In genomic region chr14:103728141-103728540, GRCh38 we compare ENCODE assay signal across 15 cellular contexts. TPM values are rescaled to one million over a fixed set of nuclear protein-coding genes. Genes with fewer than 3 reads are reported as not detected.
DNase-seq lines count a peak whose midpoint lies in the region; ATAC-seq and TF ChIP-seq lines count a peak whose summit lies in the region.
"Had no signal": no experiment of that assay in that cellular context is flagged by ENCODE, and none has a peak within 500 bp of the region (broad histone marks: within the 10 kb centered on the region; RNA-seq: fewer than 3 reads in every experiment).

No MANE protein-coding gene starts in this region.

- TF ChIP-seq CTCF in right atrium auricular region (IDR thresholded peaks at IDR 0.05) = no peak
- TF ChIP-seq CTCF in esophagus squamous epithelium (IDR thresholded peaks at IDR 0.05) = no peak
- no peak for TF ChIP-seq CTCF in prostate gland (IDR thresholded peaks at IDR 0.05)

- WGBS in esophagus squamous epithelium, 2 donors = 80 to 91% methylated on average over 6 to 7 of the region's 19 CpGs
- WGBS in prostate gland = 46% methylated on average over 19 of the region's 19 CpGs

- H3K36me3 ChIP-seq in right atrium auricular region (peaks cover 43% of the 10 kb centered on the region), esophagus squamous epithelium (peaks cover 19 to 80% (median 23%) of the 10 kb centered on the region in 3 donors), prostate gland (no peaks in the 10 kb centered on the region)

- peak; percentile 22 for DNase-seq in left ventricle myocardium superior
- DNase-seq in right atrium auricular region (ENCODE audit: low spot score) = no peak
- no peak for DNase-seq in esophagus squamous epithelium (lab: John Stamatoyannopoulos, UW)
- no peak for DNase-seq in prostate gland (ENCODE audit: low spot score)
- DNase-seq in GM03348 (ENCODE audit: low spot score) = no peak
- DNase-seq in stimulated activated CD4-positive, alpha-beta T cell treated with anti-CD3 and anti-CD28 coated beads, Interleukin-15, amount 100 ng/mL, for 24 hours = no peak
- DNase-seq in NCI-H82 treated with DMSO at 0.1 percent for 48 hours (lab: John Stamatoyannopoulos, UW; ENCODE audit: unreplicated experiment) = no peak
- DNase-seq: CD8-positive, alpha-beta T cell; KBM-7; NCI-H187; NCI-H2227 treated with DMSO at 0.1 percent for 48 hours; NCI-H774; SHP77 treated with DMSO at 0.1 percent for 48 hours had no signal

- H3K9me3 ChIP-seq in right atrium auricular region = no peaks in the 10 kb centered on the region
- no peaks in the 10 kb centered on the region for H3K9me3 ChIP-seq in esophagus squamous epithelium
- H3K9me3 ChIP-seq in prostate gland = no peaks in the 10 kb centered on the region

- H3K27ac ChIP-seq in right atrium auricular region = no peak overlapping the region
- peak overlapping the region in 3 of 4 donors; percentile 37 to 55 (median 53) for H3K27ac ChIP-seq in esophagus squamous epithelium
- H3K27ac ChIP-seq in prostate gland = peak overlapping the region; percentile 88

- ATAC-seq in left ventricle myocardium superior = no peak
- no peak for ATAC-seq in HG02623 (IDR thresholded peaks at IDR 0.05; ENCODE audit: unreplicated experiment)
- ATAC-seq: CD8-positive, alpha-beta T cell; HepG2 had no signal

- TF ChIP-seq POLR2A in esophagus squamous epithelium (IDR thresholded peaks at IDR 0.05) (no peak), prostate gland (IDR thresholded peaks at IDR 0.05) (no peak)

- peaks cover 0 to 41% of the 10 kb centered on the region in 2 donors for H3K4me1 ChIP-seq in right atrium auricular region
- H3K4me1 ChIP-seq in esophagus squamous epithelium = peaks cover 38 to 95% (median 50%) of the 10 kb centered on the region in 3 donors
- peaks cover 48% of the 10 kb centered on the region for H3K4me1 ChIP-seq in prostate gland (replicated peaks)

- intact Hi-C loops in left ventricle myocardium superior (cut with micrococcal nuclease) (no loop called here), esophagus squamous epithelium (cut with DNase I) (no loop called here), prostate gland (cut with DNase I) (no loop called here)

- H3K27me3 ChIP-seq in right atrium auricular region = no peaks in the 10 kb centered on the region
- H3K27me3 ChIP-seq in esophagus squamous epithelium = no peaks in the 10 kb centered on the region
- no peaks in the 10 kb centered on the region for H3K27me3 ChIP-seq in prostate gland (replicated peaks; ENCODE audit: insufficient read depth)

- H3K4me3 ChIP-seq in right atrium auricular region (no peak overlapping the region), esophagus squamous epithelium (no peak overlapping the region), prostate gland (no peak overlapping the region)

RNA-seq across cellular contexts. Expression of gene ZFYVE21, which starts 12.5 kb away (rescaled TPM):
- total RNA-seq in left ventricle myocardium superior (53.1 TPM), right atrium auricular region (10 to 100 TPM; 43.7 to 71.6 TPM), esophagus squamous epithelium (100 to 1,000 TPM in 2 of 4 donors, 10 to 100 TPM in 2; 69.5 to 134 (median 89.3) TPM), prostate gland (100 to 1,000 TPM; 162 to 215 TPM)

RNA-seq across cellular contexts. Expression of gene XRCC3, which starts 12.9 kb away (rescaled TPM):
- total RNA-seq in left ventricle myocardium superior (2.7 TPM), right atrium auricular region (1 to 10 TPM; 2.1 to 3.6 TPM), esophagus squamous epithelium (10 to 100 TPM; 10.9 to 17.8 (median 12.6) TPM), prostate gland (10 to 100 TPM; 24.7 to 33.2 TPM)

Comparison
In these comparisons a context has a peak if more than half of its experiments do, and no peak if none do; other contexts are left out.
1. H3K27ac ChIP-seq: peak in esophagus squamous epithelium (3 of 4) and prostate gland (2 of 2); none in right atrium auricular region (0 of 2).